Comparison of ENCODE assay signal across 16 cellular contexts in genomic region chr1:214538497-214538896, GRCh38.
"Had no signal": no experiment of that assay in that cellular context is flagged by ENCODE, and none has a peak within 500 bp of the region (broad histone marks: within the 10 kb centered on the region; RNA-seq: fewer than 3 reads in every experiment).

No MANE protein-coding gene starts in this region.

- H3K4me1 Mint-ChIP-seq: activated T-helper 17 cell treated with anti-CD3 and anti-CD28 coated beads, Interleukin-2, amount 50 U/mL, for 72 hours; naive B cell had no signal

- H3K36me3 Mint-ChIP-seq: naive B cell had no signal

- H3K4me3 ChIP-seq: dorsolateral prefrontal cortex, heart left ventricle had no signal

- H3K27ac ChIP-seq: brain microvascular endothelial cell, dorsolateral prefrontal cortex, foreskin keratinocyte had no signal

- H3K9me3 Mint-ChIP-seq: activated T-helper 17 cell treated with anti-CD3 and anti-CD28 coated beads, Interleukin-2, amount 50 U/mL, for 72 hours; stimulated activated naive CD8-positive, alpha-beta T cell treated with anti-CD3 and anti-CD28 coated beads, Interleukin-15, Interleukin-2, amounts not matched to agents 100 ng/mL and 50 ng/mL, for 24 hours had no signal

- H3K27ac Mint-ChIP-seq: activated T-helper 17 cell treated with anti-CD3 and anti-CD28 coated beads, Interleukin-2, amount 50 U/mL, for 72 hours; stimulated activated naive CD8-positive, alpha-beta T cell treated with anti-CD3 and anti-CD28 coated beads, Interleukin-15, Interleukin-2, amounts not matched to agents 100 ng/mL and 50 ng/mL, for 24 hours had no signal

- H3K27me3 ChIP-seq: brain microvascular endothelial cell, dorsolateral prefrontal cortex, foreskin keratinocyte, heart left ventricle had no signal

- H3K4me3 Mint-ChIP-seq: activated T-helper 17 cell treated with anti-CD3 and anti-CD28 coated beads, Interleukin-2, amount 50 U/mL, for 72 hours; naive B cell; stimulated activated naive CD8-positive, alpha-beta T cell treated with anti-CD3 and anti-CD28 coated beads, Interleukin-15, Interleukin-2, amounts not matched to agents 100 ng/mL and 50 ng/mL, for 24 hours had no signal

- H3K36me3 ChIP-seq: brain microvascular endothelial cell, heart left ventricle had no signal

- ATAC-seq: activated T-helper 17 cell treated with anti-CD3 and anti-CD28 coated beads, Interleukin-2, amount 50 U/mL, for 72 hours; foreskin keratinocyte had no signal

- H3K9me3 ChIP-seq: heart left ventricle had no signal

- DNase-seq: activated CD4-positive, alpha-beta T cell treated with anti-CD3 and anti-CD28 coated beads, Interleukin-2, amount 50 U/mL, for 1 hour; activated CD4-positive, CD25-positive, alpha-beta regulatory T cell; activated naive CD4-positive, alpha-beta T cell treated with anti-CD3 and anti-CD28 coated beads, Interleukin-2, amount 50 U/mL, for 16 hours; activated T-cell treated with anti-CD3 and anti-CD28 coated beads for 4 hours; brain microvascular endothelial cell; cerebellar nuclear complex; dorsolateral prefrontal cortex; foreskin keratinocyte; heart left ventricle; islet precursor cell; midbrain; naive B cell; stimulated activated CD4-positive, alpha-beta T cell treated with anti-CD3 and anti-CD28 coated beads, Interleukin-4, amount 100 ng/mL, for 24 hours; T-helper 2 cell had no signal
